8 cellular contexts compared by ENCODE assay signal in genomic region chr11:65497141-65498041, GRCh38. TPM values are rescaled to one million over a fixed set of nuclear protein-coding genes. Genes with fewer than 3 reads are reported as not detected.
DNase-seq lines count a peak whose midpoint lies in the region; ATAC-seq, FAIRE-seq and TF ChIP-seq lines count a peak whose summit lies in the region.

No MANE protein-coding gene starts in this region.

- H3K27me3 ChIP-seq in H1 (replicated peaks in 1 of 4; ENCODE audit: control insufficient read depth in 3 of 4, extremely low read depth in 1 of 4, insufficient read depth in 3 of 4, low read length in 3 of 4) = no peaks in the 10 kb centered on the region

- peak; percentile 75 to 91 for TF ChIP-seq POLR2A in H1 (IDR thresholded peaks at IDR 0.05; ENCODE audit: control extremely low read depth in 1 of 2, low read depth in 2 of 2, low read length in 2 of 2)

- H3K4me1 ChIP-seq in H1 (replicated peaks in 1 of 4; ENCODE audit: control insufficient read depth in 3 of 4, insufficient read depth in 4 of 4, low read length in 3 of 4) = peaks cover 7 to 21% (median 12%) of the 10 kb centered on the region in 4 experiments; a peak in 6 of 7 replicates
- H3K4me1 ChIP-seq in mesodermal cell (ENCODE audit: control insufficient read depth, insufficient read depth, low read length, poor library complexity, severe bottlenecking) = peaks cover 43% of the 10 kb centered on the region

- CTCF ChIA-PET in H1 (lab: Charles Lee; ENCODE audit: partially characterized antibody) = interaction anchor here (0.5 to 29.0 kb wide), 11 partner anchors 9 to 298 kb away, joined by 3 to 809 read pairs (median 5); no protein-coding TSS in a partner anchor

- H3K18ac ChIP-seq in H1 (ENCODE audit: extremely low read depth, low read length) = peak overlapping the region; percentile 91

- H2BK15ac ChIP-seq in H1 (ENCODE audit: low read length) = peak overlapping the region; percentile 83; the same call in 1 of the 2 replicates

- TF ChIP-seq EP300 in H1 (IDR thresholded peaks at IDR 0.05; ENCODE audit: borderline replicate concordance in 1 of 2, low read depth in 2 of 2, low read length in 2 of 2) = peak; percentile 47 to 98; a peak in 2 of 3 replicates

- H3K9ac ChIP-seq in H1 (replicated peaks in 1 of 4; ENCODE audit: extremely low read depth in 1 of 4, low read depth in 3 of 4, low read length in 3 of 4) = peak overlapping the region; percentile 92 to 99 (median 96)

- peak overlapping the region; percentile 96 for H4K5ac ChIP-seq in H1 (ENCODE audit: insufficient read length, low read depth, low read length)

- peak overlapping the region; percentile 100 for H4K91ac ChIP-seq in H1 (replicated peaks; ENCODE audit: insufficient read length, low read length)

- TF ChIP-seq RAD21 in H1 (IDR thresholded peaks at IDR 0.05 in 1 of 2, conservative IDR thresholded peaks at IDR 0.05 in 1 of 2; ENCODE audit: low read depth in 2 of 2, low read length in 2 of 2) = peak; percentile 5 to 31; a peak in 3 of 4 replicates

- no peaks in the 10 kb centered on the region; the same call in 1 of the 2 replicates for H3K79me1 ChIP-seq in H1 (ENCODE audit: low read depth, low read length)

- H3K79me2 ChIP-seq in H1 (ENCODE audit: control insufficient read depth in 1 of 2, insufficient read depth in 2 of 2, low read length in 2 of 2) = peaks cover 28 to 54% of the 10 kb centered on the region in 2 experiments

- H2BK120ac ChIP-seq in H1 (replicated peaks; ENCODE audit: low read depth, low read length) = peak overlapping the region; percentile 96

- peak; percentile 93 for DNase-seq in COLO829 (ENCODE audit: low spot score)
- DNase-seq in HTR-8/SVneo (ENCODE audit: insufficient read length, low spot score) = peak; percentile 92
- peak; percentile 98 to 99 for DNase-seq in NOMO-1 (lab: John Stamatoyannopoulos, UW; ENCODE audit: unreplicated experiment in 2 of 2)
- peak; percentile 96 for DNase-seq in activated CD8-positive, alpha-beta memory T cell treated with anti-CD3 and anti-CD28 coated beads for 4 hours (ENCODE audit: low read depth in 2 of 2)
- peak; percentile 97 for DNase-seq in H1 (ENCODE audit: low read depth in 1 of 2, low spot score in 2 of 2)
- peak; percentile 98 for DNase-seq in stimulated activated CD8-positive, alpha-beta memory T cell treated with anti-CD3 and anti-CD28 coated beads, Interleukin-15, amount 100 ng/mL, for 24 hours (ENCODE audit: low read depth)

- FAIRE-seq in HTR-8/SVneo (lab: Jason Lieb, UNC) = peak; percentile 94
- FAIRE-seq in H1 (lab: Jason Lieb, UNC) = no peak

- POLR2A ChIA-PET in H1 (lab: Charles Lee; ENCODE audit: partially characterized antibody) = interaction anchor here (0.6 to 29.8 kb wide), 44 partner anchors 2 to 407 kb away, joined by 3 to 1569 read pairs (median 6); partner anchors contain the start of genes FAM89B, FAU, FRMD8 and MALAT1

- H3K9me3 ChIP-seq in H1 (ENCODE audit: insufficient read depth in 2 of 2, low read depth in 1 of 2, low read length in 1 of 2) (no peaks in the 10 kb centered on the region), mesodermal cell (ENCODE audit: control insufficient read depth, low read length) (no peaks in the 10 kb centered on the region)

- 5% methylated on average over 44 of the region's 61 CpGs; no CpG with 5 or more reads in 1 of the 2 experiments for WGBS in H1 (ENCODE audit: extremely low coverage in 1 of 2, insufficient coverage in 1 of 2, insufficient read length in 1 of 2, insufficient replicate concordance in 2 of 2, low coverage in 1 of 2, low lambda C conversion rate in 2 of 2, missing lambda C conversion rate in 1 of 2), 2 experiments
- 1 to 5% methylated on average over 38 to 59 of the region's 61 CpGs for WGBS in mesodermal cell (ENCODE audit: insufficient coverage in 2 of 2), 2 experiments

- H3K14ac ChIP-seq in H1 (ENCODE audit: insufficient read length) = no peak overlapping the region

- no peak for TF ChIP-seq CTCF in H1 (IDR thresholded peaks at IDR 0.05; ENCODE audit: control extremely low read depth in 1 of 3, insufficient read depth in 1 of 3, low read depth in 1 of 3, low read length in 3 of 3)

- H3K56ac ChIP-seq in H1 (replicated peaks; ENCODE audit: insufficient read length, low read depth, low read length) = peak overlapping the region; percentile 96

- ATAC-seq in GM21381 (IDR thresholded peaks at IDR 0.05; ENCODE audit: unreplicated experiment) = peak; percentile 59

- no peak overlapping the region for H2AFZ ChIP-seq in H1 (ENCODE audit: low read length)

- H3K23me2 ChIP-seq in H1 (ENCODE audit: low read depth, low read length) = peaks cover 15% of the 10 kb centered on the region

- H2AK5ac ChIP-seq in H1 (ENCODE audit: low read depth, low read length) = peak overlapping the region; percentile 99; the same call in 1 of the 2 replicates

- peak overlapping the region; percentile 100; the same call in 1 of the 2 replicates for H4K8ac ChIP-seq in H1 (ENCODE audit: extremely low read depth, insufficient read depth, low read length)

- H2BK20ac ChIP-seq in H1 (ENCODE audit: low read length) = no peak overlapping the region

- H3K36me3 ChIP-seq in H1 (ENCODE audit: control insufficient read depth in 2 of 4, insufficient read depth in 4 of 4, low read length in 3 of 4) (peaks cover 6 to 26% (median 13%) of the 10 kb centered on the region in 4 experiments), mesodermal cell (ENCODE audit: control insufficient read depth, insufficient read depth, low read length) (peaks cover 23% of the 10 kb centered on the region)

- peak overlapping the region; percentile 99 for H2BK5ac ChIP-seq in H1 (ENCODE audit: low read depth, low read length)

- H4K20me1 ChIP-seq in H1 (replicated peaks in 1 of 2; ENCODE audit: control insufficient read depth in 1 of 2, insufficient read depth in 2 of 2, low read length in 2 of 2) = peaks cover 15 to 20% of the 10 kb centered on the region in 2 experiments

- no peak overlapping the region for H3K23ac ChIP-seq in H1 (ENCODE audit: insufficient read length)

- H3K4ac ChIP-seq in H1 (replicated peaks; ENCODE audit: insufficient read length, low read depth, low read length) = peak overlapping the region; percentile 97

- H2BK12ac ChIP-seq in H1 (ENCODE audit: low read depth, low read length) = peak overlapping the region; percentile 98

- H3K4me3 ChIP-seq in H1 (ENCODE audit: extremely low read depth in 1 of 4, insufficient read depth in 2 of 4, low read depth in 3 of 4, low read length in 4 of 4) = peak overlapping the region; percentile 82 to 100 (median 95)
- peak overlapping the region; percentile 94 for H3K4me3 ChIP-seq in mesodermal cell (ENCODE audit: extremely low read depth, insufficient read depth, low read length, poor library complexity, severe bottlenecking)

- peak overlapping the region; percentile 90 to 98 for H3K4me2 ChIP-seq in H1 (ENCODE audit: insufficient read depth in 1 of 2, low read depth in 2 of 2, low read length in 2 of 2)

- H3K27ac ChIP-seq in H1 (ENCODE audit: low read depth, low read length) = peak overlapping the region; percentile 99
- H3K27ac ChIP-seq in mesodermal cell (ENCODE audit: low read depth, low read length, severe bottlenecking) = peak overlapping the region; percentile 100

TF ChIP-seq in H1, 55 proteins besides CTCF, POLR2A, EP300 and RAD21 (continues in another document):
- peak; percentile 92 for TF ChIP-seq SP1 (IDR thresholded peaks at IDR 0.05; ENCODE audit: low read depth, low read length)
- peak; percentile 69; the same call in 1 of the 2 replicates for TF ChIP-seq RBBP5 (IDR thresholded peaks at IDR 0.05; ENCODE audit: borderline replicate concordance, low read depth, low read length)
- TF ChIP-seq SIN3A (conservative IDR thresholded peaks at IDR 0.05 in 1 of 2, IDR thresholded peaks at IDR 0.05 in 1 of 2; ENCODE audit: low read depth in 1 of 2, low read length in 2 of 2) = peak; percentile 87 to 93; a peak in 3 of 4 replicates
- no peak for TF ChIP-seq MAFK (IDR thresholded peaks at IDR 0.05; ENCODE audit: low read depth, low read length)
- peak; percentile 92 for TF ChIP-seq MAX (IDR thresholded peaks at IDR 0.05)
- peak; percentile 96 for TF ChIP-seq TBP (IDR thresholded peaks at IDR 0.05; ENCODE audit: low read depth, low read length)
- no peak for TF ChIP-seq KDM5A (IDR thresholded peaks at IDR 0.05; ENCODE audit: low read length)
- no peak for TF ChIP-seq GABPA (IDR thresholded peaks at IDR 0.05; ENCODE audit: borderline replicate concordance, insufficient read depth, low read length)
- no peak for TF ChIP-seq ZNF274 (IDR thresholded peaks at IDR 0.05; ENCODE audit: borderline replicate concordance, extremely low read depth, low read length)
- TF ChIP-seq CTBP2 (IDR thresholded peaks at IDR 0.05; ENCODE audit: borderline replicate concordance, insufficient read depth, insufficient read length, low read length) = no peak
- peak; percentile 49 for TF ChIP-seq NANOG (IDR thresholded peaks at IDR 0.05; ENCODE audit: insufficient read depth, low read depth, low read length, poor library complexity, severe bottlenecking)

RNA-seq across cellular contexts. Expression of gene MALAT1, which starts 1.5 kb away (rescaled TPM):
- 911 and 984 TPM in 2 replicates for total RNA-seq in H1 (2021; fragmentation: NEBNext Ultra II Directional; extraction: Animal tissue kit (Norgen Biotek cat#: 25700))
- polyA plus RNA-seq in H1 (2011; rRNA removed) = 115 and 138 TPM in 2 replicates
- polyA plus RNA-seq in H1 (2011; cell fraction: cytosol; rRNA removed) = 212 TPM
- polyA plus RNA-seq in H1 (2011; cell fraction: nucleus; rRNA removed) = 619 TPM
- polyA plus RNA-seq in H1 (2012, experiment 1 of 2) = 175 to 282 TPM (median 222 TPM) in 4 replicates
- polyA plus RNA-seq in H1 (2012, experiment 2 of 2) = 15.8 TPM
- polyA plus RNA-seq in H1 (2013, experiment 1 of 2) = 300 TPM
- 230 TPM for polyA plus RNA-seq in H1 (2013, experiment 2 of 2)
- polyA minus RNA-seq in H1 (2011; rRNA and poly(A)+ RNA removed) = 1,379 and 1,792 TPM in 2 replicates
- 1,548 TPM for polyA minus RNA-seq in H1 (2011; cell fraction: cytosol; rRNA and poly(A)+ RNA removed)
- polyA minus RNA-seq in H1 (2011; cell fraction: nucleus; rRNA and poly(A)+ RNA removed) = 4,417 TPM
- polyA plus RNA-seq in mesodermal cell (2013, experiment 1 of 2) = 1,431 TPM
- polyA plus RNA-seq in mesodermal cell (2013, experiment 2 of 2) = 2,018 TPM

RNA-seq across cellular contexts. Expression of gene SCYL1, which starts 27.5 kb away (rescaled TPM):
- 59.4 and 59.8 TPM in 2 replicates for total RNA-seq in H1 (2021; fragmentation: NEBNext Ultra II Directional; extraction: Animal tissue kit (Norgen Biotek cat#: 25700))
- polyA plus RNA-seq in H1 (2011; rRNA removed) = 77.7 and 111 TPM in 2 replicates
- 81.5 TPM for polyA plus RNA-seq in H1 (2011; cell fraction: cytosol; rRNA removed)
- polyA plus RNA-seq in H1 (2011; cell fraction: nucleus; rRNA removed) = 125 TPM
- 25.2 to 54.4 TPM (median 48.4 TPM) in 4 replicates for polyA plus RNA-seq in H1 (2012, experiment 1 of 2)
- 47.9 TPM for polyA plus RNA-seq in H1 (2012, experiment 2 of 2)
- polyA plus RNA-seq in H1 (2013, experiment 1 of 2) = 44.5 TPM
- 50.1 TPM for polyA plus RNA-seq in H1 (2013, experiment 2 of 2)
- polyA minus RNA-seq in H1 (2011; rRNA and poly(A)+ RNA removed) = 40.4 and 48.7 TPM in 2 replicates
- polyA minus RNA-seq in H1 (2011; cell fraction: cytosol; rRNA and poly(A)+ RNA removed) = 40.9 TPM
- polyA minus RNA-seq in H1 (2011; cell fraction: nucleus; rRNA and poly(A)+ RNA removed) = 32.2 TPM
- 102 TPM for polyA plus RNA-seq in mesodermal cell (2013, experiment 1 of 2)
- polyA plus RNA-seq in mesodermal cell (2013, experiment 2 of 2) = 89.8 TPM

Comparison
In these comparisons a context has a peak if more than half of its experiments do, and no peak if none do; other contexts are left out.
1. Peak in every context shown above with its lines: DNase-seq, ATAC-seq, H3K4me3 ChIP-seq and H3K27ac ChIP-seq.